ENCODE assay signal across 8 cellular contexts in genomic region chr19:13152854-13153626, GRCh38. TPM values are rescaled to one million over a fixed set of nuclear protein-coding genes. Genes with fewer than 3 reads are reported as not detected.
DNase-seq lines count a peak whose midpoint lies in the region; ATAC-seq and TF ChIP-seq lines count a peak whose summit lies in the region.

No MANE protein-coding gene starts in this region.

- DNase-seq in CD4-positive, CD25-positive, alpha-beta regulatory T cell: peak; percentile 94 to 97 (median 95)
- DNase-seq in Karpas-422: peak; percentile 95
- no peak for DNase-seq in Panc1 (ENCODE audit: low read depth, low spot score)
- peak; percentile 98 for DNase-seq in activated T-cell treated with anti-CD3 and anti-CD28 coated beads, Interleukin-2, amount 50 U/mL, for 4 hours
- DNase-seq in erythroblast (lab: John Stamatoyannopoulos, UW): peak; percentile 95 to 98
- DNase-seq in stimulated activated CD8-positive, alpha-beta memory T cell treated with anti-CD3 and anti-CD28 coated beads, Interleukin-4, amount 100 ng/mL, for 48 hours: peak; percentile 99

- peak; percentile 100 for TF ChIP-seq POLR2A in erythroblast (IDR thresholded peaks at IDR 0.05; ENCODE audit: low read length)

- intact Hi-C loops in Panc1 (cut with micrococcal nuclease; ENCODE audit: unreplicated experiment): no loop called here

- no peaks in the 10 kb centered on the region for H3K36me3 ChIP-seq in CD4-positive, CD25-positive, alpha-beta regulatory T cell (ENCODE audit: control insufficient read depth, insufficient read depth, low read length)
- H3K36me3 ChIP-seq in Karpas-422 (ENCODE audit: insufficient read depth, low read length) (no peaks in the 10 kb centered on the region), Panc1 (ENCODE audit: control insufficient read depth, insufficient read depth, low read length) (peaks cover 10% of the 10 kb centered on the region; the same call in 1 of the 2 replicates), mucosa of stomach (ENCODE audit: control insufficient read depth, insufficient read depth, low read length) (no peaks in the 10 kb centered on the region)

- in situ Hi-C loops in Panc1 (cut with HindIII; ENCODE audit: low pct_unique_long_range_greater_than_20kb, low sequenced_read_pairs): no loop called here

- peaks cover 0 to 53% (median 29%) of the 10 kb centered on the region in 4 donors for H3K4me1 Mint-ChIP-seq in CD4-positive, CD25-positive, alpha-beta regulatory T cell
- H3K4me1 Mint-ChIP-seq in activated T-cell treated with anti-CD3 and anti-CD28 coated beads, Interleukin-2, amount 50 U/mL, for 4 hours (ENCODE audit: low read depth): peaks cover 41% of the 10 kb centered on the region

- H3K4me2 ChIP-seq in Karpas-422 (ENCODE audit: low read depth, low read length, poor library complexity, severe bottlenecking): peak overlapping the region; percentile 97

- H3K79me2 ChIP-seq in Karpas-422 (ENCODE audit: low read length): peaks cover 21% of the 10 kb centered on the region

- H4K20me1 ChIP-seq in Karpas-422 (ENCODE audit: insufficient read depth, low read depth, low read length): peaks cover 25% of the 10 kb centered on the region

- H3K36me3 Mint-ChIP-seq in CD4-positive, CD25-positive, alpha-beta regulatory T cell: peaks cover 14% of the 10 kb centered on the region
- H3K36me3 Mint-ChIP-seq in activated T-cell treated with anti-CD3 and anti-CD28 coated beads, Interleukin-2, amount 50 U/mL, for 4 hours (ENCODE audit: insufficient read depth): peaks cover 18% of the 10 kb centered on the region

- POLR2A ChIA-PET in Panc1 (lab: Charles Lee): interaction anchor here (0.6 to 1.6 kb wide), 4 partner anchors 11 to 35 kb away, joined by 3 to 14 read pairs (median 6); partner anchors contain the start of gene NACC1

- no peaks in the 10 kb centered on the region for H3K9me2 ChIP-seq in Karpas-422 (replicated peaks; ENCODE audit: insufficient read depth, low read length)

- H3K4me3 ChIP-seq in CD4-positive, CD25-positive, alpha-beta regulatory T cell (ENCODE audit: low read depth, low read length): peak overlapping the region; percentile 98
- H3K4me3 ChIP-seq in Karpas-422 (ENCODE audit: low read length): peak overlapping the region; percentile 77
- peak overlapping the region; percentile 68 to 90 for H3K4me3 ChIP-seq in Panc1 (ENCODE audit: low read depth in 2 of 2, low read length in 2 of 2)
- H3K4me3 ChIP-seq in mucosa of stomach (ENCODE audit: low read length): peak overlapping the region; percentile 88

- peak overlapping the region; percentile 97 for H3K27ac ChIP-seq in CD4-positive, CD25-positive, alpha-beta regulatory T cell (ENCODE audit: insufficient read depth, low read length, poor library complexity, severe bottlenecking)
- peak overlapping the region; percentile 73 for H3K27ac ChIP-seq in Karpas-422 (ENCODE audit: low read length)
- H3K27ac ChIP-seq in Panc1 (ENCODE audit: low read length): peak overlapping the region; percentile 96

- H3K9me3 ChIP-seq in CD4-positive, CD25-positive, alpha-beta regulatory T cell (ENCODE audit: control insufficient read depth in 2 of 2, low read length in 2 of 2): no peaks in the 10 kb centered on the region
- no peaks in the 10 kb centered on the region for H3K9me3 ChIP-seq in Karpas-422 (ENCODE audit: low read length)
- H3K9me3 ChIP-seq in Panc1 (ENCODE audit: control insufficient read depth, insufficient read depth, low read depth, low read length): no peaks in the 10 kb centered on the region
- H3K9me3 ChIP-seq in mucosa of stomach (ENCODE audit: control insufficient read depth, low read length): no peaks in the 10 kb centered on the region

- peak overlapping the region; percentile 99 to 100 (median 99) for H3K27ac Mint-ChIP-seq in CD4-positive, CD25-positive, alpha-beta regulatory T cell

- peaks cover 29% of the 10 kb centered on the region for H3K27me3 Mint-ChIP-seq in CD4-positive, CD25-positive, alpha-beta regulatory T cell
- H3K27me3 Mint-ChIP-seq in activated T-cell treated with anti-CD3 and anti-CD28 coated beads, Interleukin-2, amount 50 U/mL, for 4 hours (ENCODE audit: low read depth): no peaks in the 10 kb centered on the region

- H3K9ac ChIP-seq in Karpas-422 (ENCODE audit: low read length) (peak overlapping the region; percentile 86), mucosa of stomach (ENCODE audit: low read length) (peak overlapping the region; percentile 97)

- H3K4me1 ChIP-seq in CD4-positive, CD25-positive, alpha-beta regulatory T cell (ENCODE audit: control insufficient read depth, insufficient read depth, low read length, poor library complexity, severe bottlenecking): peaks cover 59% of the 10 kb centered on the region
- H3K4me1 ChIP-seq in Karpas-422 (ENCODE audit: low read length) (peaks cover 60% of the 10 kb centered on the region), Panc1 (ENCODE audit: control insufficient read depth, insufficient read depth, low read length) (peaks cover 9% of the 10 kb centered on the region), mucosa of stomach (ENCODE audit: control insufficient read depth, insufficient read depth, low read length) (peaks cover 26% of the 10 kb centered on the region)

- peaks cover 0 to 5% (median 1%) of the 10 kb centered on the region in 7 donors for H3K9me3 Mint-ChIP-seq in CD4-positive, CD25-positive, alpha-beta regulatory T cell
- H3K9me3 Mint-ChIP-seq in activated T-cell treated with anti-CD3 and anti-CD28 coated beads, Interleukin-2, amount 50 U/mL, for 4 hours: no peaks in the 10 kb centered on the region

- peak overlapping the region; percentile 36; the same call in 1 of the 2 replicates for H2AFZ ChIP-seq in Karpas-422 (ENCODE audit: low read length)

- ATAC-seq in CD4-positive, CD25-positive, alpha-beta regulatory T cell (ENCODE audit: low read depth in 2 of 2): peak; percentile 27 to 32
- ATAC-seq in GM21381 (IDR thresholded peaks at IDR 0.05; ENCODE audit: unreplicated experiment) (peak; percentile 26), Panc1 (peak; percentile 36)
- peak; percentile 34 to 35 for ATAC-seq in activated T-cell treated with anti-CD3 and anti-CD28 coated beads, Interleukin-2, amount 50 U/mL, for 4 hours

- H3K27me3 ChIP-seq in CD4-positive, CD25-positive, alpha-beta regulatory T cell (ENCODE audit: control insufficient read depth, insufficient read depth, low read length): no peaks in the 10 kb centered on the region
- H3K27me3 ChIP-seq in Karpas-422 (ENCODE audit: low read length) (no peaks in the 10 kb centered on the region), Panc1 (ENCODE audit: control insufficient read depth, insufficient read depth, low read length) (no peaks in the 10 kb centered on the region), mucosa of stomach (ENCODE audit: control insufficient read depth, insufficient read depth, low read length) (no peaks in the 10 kb centered on the region)

- BruUV-seq in Panc1 (replicated peaks; lab: Mats Ljungman, UMichigan): TSS peak; percentile 96

- CTCF ChIA-PET in Panc1 (lab: Charles Lee): no interaction called here

- H3K4me3 Mint-ChIP-seq in CD4-positive, CD25-positive, alpha-beta regulatory T cell: peak overlapping the region; percentile 94 to 99 (median 98)
- peak overlapping the region; percentile 99 for H3K4me3 Mint-ChIP-seq in activated T-cell treated with anti-CD3 and anti-CD28 coated beads, Interleukin-2, amount 50 U/mL, for 4 hours

- no peak; the same call in 1 of the 2 replicates for TF ChIP-seq CTCF in Panc1 (IDR thresholded peaks at IDR 0.05)

RNA-seq across cellular contexts. Expression of gene IER2, which starts 2.8 kb away (rescaled TPM):
- 478 TPM for total RNA-seq in CD4-positive, CD25-positive, alpha-beta regulatory T cell
- polyA plus RNA-seq in CD4-positive, CD25-positive, alpha-beta regulatory T cell: 100 to 1,000 TPM; 144 to 234 (median 197) TPM
- 7.3 and 15.9 TPM in 2 replicates for total RNA-seq in Karpas-422 (2014; rRNA removed; shearing (Covaris generic); ENCODE audit: low replicate concordance)
- 80.4 TPM for total RNA-seq in Panc1 (2021; ENCODE audit: unreplicated experiment)
- polyA plus RNA-seq in Panc1 (2012; ENCODE audit: insufficient read length): 81.1 TPM
- total RNA-seq in activated T-cell treated with anti-CD3 and anti-CD28 coated beads, Interleukin-2, amount 50 U/mL, for 4 hours: 100 to 1,000 TPM in 2 of 3 donors, 10 to 100 TPM in 1; 99.4 to 113 (median 110) TPM

RNA-seq across cellular contexts. Expression of gene STX10, which starts 2.9 kb away (rescaled TPM):
- total RNA-seq in CD4-positive, CD25-positive, alpha-beta regulatory T cell: 56.5 TPM
- 10 to 100 TPM; 52.4 to 68.2 (median 58.9) TPM for polyA plus RNA-seq in CD4-positive, CD25-positive, alpha-beta regulatory T cell
- total RNA-seq in Karpas-422 (2014; rRNA removed; shearing (Covaris generic); ENCODE audit: low replicate concordance): 47.0 and 103 TPM in 2 replicates
- total RNA-seq in Panc1 (2021; ENCODE audit: unreplicated experiment): 43.6 TPM
- polyA plus RNA-seq in Panc1 (2012; ENCODE audit: insufficient read length): 108 TPM
- total RNA-seq in activated T-cell treated with anti-CD3 and anti-CD28 coated beads, Interleukin-2, amount 50 U/mL, for 4 hours: 10 to 100 TPM; 64.5 to 66.0 (median 65.4) TPM

RNA-seq across cellular contexts. Expression of gene NACC1, which starts 35.0 kb away (rescaled TPM):
- total RNA-seq in CD4-positive, CD25-positive, alpha-beta regulatory T cell: 25.4 TPM
- 1 to 10 TPM in 2 of 4 donors, under 1 TPM in 2; 0.71 to 2.5 (median 1.2) TPM for polyA plus RNA-seq in CD4-positive, CD25-positive, alpha-beta regulatory T cell
- total RNA-seq in Karpas-422 (2014; rRNA removed; shearing (Covaris generic); ENCODE audit: low replicate concordance): 28.0 and 76.4 TPM in 2 replicates
- 129 TPM for total RNA-seq in Panc1 (2021; ENCODE audit: unreplicated experiment)
- 97.8 TPM for polyA plus RNA-seq in Panc1 (2012; ENCODE audit: insufficient read length)
- total RNA-seq in activated T-cell treated with anti-CD3 and anti-CD28 coated beads, Interleukin-2, amount 50 U/mL, for 4 hours: 100 to 1,000 TPM; 127 to 137 (median 134) TPM

RNA-seq across cellular contexts. Expression of gene TRMT1, which starts 36.5 kb away (rescaled TPM):
- total RNA-seq in CD4-positive, CD25-positive, alpha-beta regulatory T cell: 57.6 TPM
- 10 to 100 TPM; 16.0 to 22.3 (median 19.9) TPM for polyA plus RNA-seq in CD4-positive, CD25-positive, alpha-beta regulatory T cell
- total RNA-seq in Karpas-422 (2014; rRNA removed; shearing (Covaris generic); ENCODE audit: low replicate concordance): 35.9 and 69.7 TPM in 2 replicates
- total RNA-seq in Panc1 (2021; ENCODE audit: unreplicated experiment): 52.0 TPM
- polyA plus RNA-seq in Panc1 (2012; ENCODE audit: insufficient read length): 41.4 TPM
- total RNA-seq in activated T-cell treated with anti-CD3 and anti-CD28 coated beads, Interleukin-2, amount 50 U/mL, for 4 hours: 100 to 1,000 TPM; 240 to 248 (median 246) TPM

RNA-seq across cellular contexts. Expression of gene LYL1, which starts 50.4 kb away (rescaled TPM):
- 8.7 TPM for total RNA-seq in CD4-positive, CD25-positive, alpha-beta regulatory T cell
- 10 to 100 TPM in 1 of 4 donors, 1 to 10 TPM in 3; 6.5 to 14.2 (median 7.5) TPM for polyA plus RNA-seq in CD4-positive, CD25-positive, alpha-beta regulatory T cell
- total RNA-seq in Karpas-422 (2014; rRNA removed; shearing (Covaris generic); ENCODE audit: low replicate concordance): 99.1 and 285 TPM in 2 replicates
- 0.23 TPM for total RNA-seq in Panc1 (2021; ENCODE audit: unreplicated experiment)
- 0.48 TPM for polyA plus RNA-seq in Panc1 (2012; ENCODE audit: insufficient read length)
- total RNA-seq in activated T-cell treated with anti-CD3 and anti-CD28 coated beads, Interleukin-2, amount 50 U/mL, for 4 hours: 1 to 10 TPM; 1.9 to 3.0 (median 2.9) TPM
